1 cellular context compared by ENCODE assay signal in the genomic region with DNA sequence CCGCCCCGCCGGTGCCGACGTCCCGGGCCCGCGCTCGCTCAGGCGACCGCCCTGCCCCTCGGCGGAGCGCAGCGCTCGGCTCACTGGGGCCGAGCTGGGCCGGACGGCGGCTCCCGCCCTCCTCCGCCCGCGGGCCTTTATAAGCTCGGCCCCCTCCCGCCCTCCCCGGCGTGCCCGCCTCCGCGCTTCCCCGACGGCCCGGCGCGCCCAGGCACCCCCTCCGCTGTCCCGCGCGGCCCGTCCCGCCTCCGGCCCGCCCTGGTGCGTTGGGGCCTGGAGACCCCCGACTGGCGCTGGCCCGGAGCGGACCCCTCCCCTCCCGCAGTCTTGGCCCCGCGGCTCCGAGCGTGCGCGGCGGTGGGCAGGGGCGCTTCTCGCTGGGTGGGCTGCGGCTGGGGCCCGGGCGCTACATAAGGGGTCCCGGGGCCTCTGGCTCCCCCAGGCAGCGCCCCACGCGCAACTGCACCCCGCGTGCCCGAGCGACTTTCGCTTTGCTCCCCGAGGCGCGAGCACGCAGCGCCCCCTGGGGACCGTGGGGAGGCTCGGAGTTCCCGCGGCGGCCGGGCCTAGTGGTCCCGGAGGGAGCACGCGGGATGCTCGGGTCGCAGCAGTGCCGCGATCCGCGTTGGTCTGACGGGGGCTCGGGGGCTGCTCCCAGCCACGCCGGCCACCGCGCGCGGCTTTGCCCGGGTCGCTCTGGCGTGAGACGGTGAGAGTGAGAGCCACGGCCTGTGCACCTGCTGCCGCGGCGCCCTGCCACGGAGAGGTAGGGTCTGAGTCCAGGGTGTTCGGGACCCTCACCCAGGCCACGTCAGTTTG.
TF ChIP-seq lines count a peak whose summit lies in the region.

A gene with protein sequence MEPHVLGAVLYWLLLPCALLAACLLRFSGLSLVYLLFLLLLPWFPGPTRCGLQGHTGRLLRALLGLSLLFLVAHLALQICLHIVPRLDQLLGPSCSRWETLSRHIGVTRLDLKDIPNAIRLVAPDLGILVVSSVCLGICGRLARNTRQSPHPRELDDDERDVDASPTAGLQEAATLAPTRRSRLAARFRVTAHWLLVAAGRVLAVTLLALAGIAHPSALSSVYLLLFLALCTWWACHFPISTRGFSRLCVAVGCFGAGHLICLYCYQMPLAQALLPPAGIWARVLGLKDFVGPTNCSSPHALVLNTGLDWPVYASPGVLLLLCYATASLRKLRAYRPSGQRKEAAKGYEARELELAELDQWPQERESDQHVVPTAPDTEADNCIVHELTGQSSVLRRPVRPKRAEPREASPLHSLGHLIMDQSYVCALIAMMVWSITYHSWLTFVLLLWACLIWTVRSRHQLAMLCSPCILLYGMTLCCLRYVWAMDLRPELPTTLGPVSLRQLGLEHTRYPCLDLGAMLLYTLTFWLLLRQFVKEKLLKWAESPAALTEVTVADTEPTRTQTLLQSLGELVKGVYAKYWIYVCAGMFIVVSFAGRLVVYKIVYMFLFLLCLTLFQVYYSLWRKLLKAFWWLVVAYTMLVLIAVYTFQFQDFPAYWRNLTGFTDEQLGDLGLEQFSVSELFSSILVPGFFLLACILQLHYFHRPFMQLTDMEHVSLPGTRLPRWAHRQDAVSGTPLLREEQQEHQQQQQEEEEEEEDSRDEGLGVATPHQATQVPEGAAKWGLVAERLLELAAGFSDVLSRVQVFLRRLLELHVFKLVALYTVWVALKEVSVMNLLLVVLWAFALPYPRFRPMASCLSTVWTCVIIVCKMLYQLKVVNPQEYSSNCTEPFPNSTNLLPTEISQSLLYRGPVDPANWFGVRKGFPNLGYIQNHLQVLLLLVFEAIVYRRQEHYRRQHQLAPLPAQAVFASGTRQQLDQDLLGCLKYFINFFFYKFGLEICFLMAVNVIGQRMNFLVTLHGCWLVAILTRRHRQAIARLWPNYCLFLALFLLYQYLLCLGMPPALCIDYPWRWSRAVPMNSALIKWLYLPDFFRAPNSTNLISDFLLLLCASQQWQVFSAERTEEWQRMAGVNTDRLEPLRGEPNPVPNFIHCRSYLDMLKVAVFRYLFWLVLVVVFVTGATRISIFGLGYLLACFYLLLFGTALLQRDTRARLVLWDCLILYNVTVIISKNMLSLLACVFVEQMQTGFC (N-terminal part only) (minus strand): TSS at position 115 of the 819 bp plus-strand sequence. CDS start 256 bp downstream, outside the sequence.

TF ChIP-seq in HEK293, 187 proteins besides CTCF, POLR2A, EP300 and RAD21 (continues in another document):
- TF ChIP-seq ZNF184 (tag by site-specific recombination; IDR thresholded peaks at IDR 0.05) (no peak), GLIS1 (tag by site-specific recombination; IDR thresholded peaks at IDR 0.05) (peak; percentile 51), ZNF580 (tag by site-specific recombination; IDR thresholded peaks at IDR 0.05) (0 out of 2 replicates have a peak, but pooled peaks have one; percentile 33), ZNF48 (tag by site-specific recombination; IDR thresholded peaks at IDR 0.05) (no peak), ZNF670 (tag by site-specific recombination; IDR thresholded peaks at IDR 0.05; ENCODE audit: low read depth) (no peak), ZNF132 (tag by site-specific recombination; IDR thresholded peaks at IDR 0.05; ENCODE audit: borderline replicate concordance) (no peak), ZNF324 (tag by site-specific recombination; IDR thresholded peaks at IDR 0.05) (no peak), ZNF677 (tag by site-specific recombination; IDR thresholded peaks at IDR 0.05) (no peak; the same call in 1 of the 2 replicates), ZSCAN4 (tag by site-specific recombination; IDR thresholded peaks at IDR 0.05) (no peak), ZNF571 (tag by site-specific recombination; IDR thresholded peaks at IDR 0.05) (no peak), KLF16 (tag by site-specific recombination; IDR thresholded peaks at IDR 0.05) (peak; percentile 34; the same call in 1 of the 2 replicates), ZNF362 (tag by site-specific recombination; IDR thresholded peaks at IDR 0.05) (no peak), GFI1B (tag by site-specific recombination; IDR thresholded peaks at IDR 0.05) (no peak), YY2 (tag by site-specific recombination; IDR thresholded peaks at IDR 0.05) (no peak), ZNF248 (tag by site-specific recombination; IDR thresholded peaks at IDR 0.05) (no peak), ZNF155 (tag by site-specific recombination; IDR thresholded peaks at IDR 0.05) (no peak), YY1 (tag by site-specific recombination; IDR thresholded peaks at IDR 0.05) (0 out of 2 replicates have a peak, but pooled peaks have one; percentile 8), MYNN (tag by site-specific recombination; IDR thresholded peaks at IDR 0.05; ENCODE audit: borderline replicate concordance) (no peak), ZNF354C (tag by site-specific recombination; IDR thresholded peaks at IDR 0.05; ENCODE audit: borderline replicate concordance, low read depth) (no peak), ZNF600 (tag by site-specific recombination; IDR thresholded peaks at IDR 0.05) (no peak), IKZF3 (tag by site-specific recombination; IDR thresholded peaks at IDR 0.05) (no peak; the same call in 1 of the 2 replicates), KLF9 (tag by site-specific recombination; IDR thresholded peaks at IDR 0.05; ENCODE audit: low read depth) (0 out of 2 replicates have a peak, but pooled peaks have one; percentile 19), ZIC2 (tag by site-specific recombination; IDR thresholded peaks at IDR 0.05) (peak; percentile 88), ZNF560 (tag by site-specific recombination; IDR thresholded peaks at IDR 0.05; ENCODE audit: borderline replicate concordance) (no peak), ZFHX2 (tag by site-specific recombination; conservative IDR thresholded peaks at IDR 0.05) (peak; percentile 21; the same call in 1 of the 2 replicates), ZNF211 (tag by site-specific recombination; IDR thresholded peaks at IDR 0.05; ENCODE audit: low read depth) (no peak), ZNF133 (tag by site-specific recombination; IDR thresholded peaks at IDR 0.05) (0 out of 2 replicates have a peak, but pooled peaks have one; percentile 18), ZNF654 (tag by site-specific recombination; IDR thresholded peaks at IDR 0.05; ENCODE audit: low read depth) (0 out of 2 replicates have a peak, but pooled peaks have one; percentile 10), ZNF302 (tag by site-specific recombination; IDR thresholded peaks at IDR 0.05; ENCODE audit: low read depth) (no peak), ZNF341 (tag by site-specific recombination; IDR thresholded peaks at IDR 0.05; ENCODE audit: low read depth) (no peak), ZNF549 (tag by site-specific recombination; IDR thresholded peaks at IDR 0.05) (no peak), ZFP69B (tag by site-specific recombination; IDR thresholded peaks at IDR 0.05) (peak; percentile 32; the same call in 1 of the 2 replicates), ZNF555 (tag by site-specific recombination; conservative IDR thresholded peaks at IDR 0.05) (no peak), KLF10 (tag by site-specific recombination; IDR thresholded peaks at IDR 0.05) (no peak; the same call in 1 of the 2 replicates)
- TF ChIP-seq, protein P1, sequence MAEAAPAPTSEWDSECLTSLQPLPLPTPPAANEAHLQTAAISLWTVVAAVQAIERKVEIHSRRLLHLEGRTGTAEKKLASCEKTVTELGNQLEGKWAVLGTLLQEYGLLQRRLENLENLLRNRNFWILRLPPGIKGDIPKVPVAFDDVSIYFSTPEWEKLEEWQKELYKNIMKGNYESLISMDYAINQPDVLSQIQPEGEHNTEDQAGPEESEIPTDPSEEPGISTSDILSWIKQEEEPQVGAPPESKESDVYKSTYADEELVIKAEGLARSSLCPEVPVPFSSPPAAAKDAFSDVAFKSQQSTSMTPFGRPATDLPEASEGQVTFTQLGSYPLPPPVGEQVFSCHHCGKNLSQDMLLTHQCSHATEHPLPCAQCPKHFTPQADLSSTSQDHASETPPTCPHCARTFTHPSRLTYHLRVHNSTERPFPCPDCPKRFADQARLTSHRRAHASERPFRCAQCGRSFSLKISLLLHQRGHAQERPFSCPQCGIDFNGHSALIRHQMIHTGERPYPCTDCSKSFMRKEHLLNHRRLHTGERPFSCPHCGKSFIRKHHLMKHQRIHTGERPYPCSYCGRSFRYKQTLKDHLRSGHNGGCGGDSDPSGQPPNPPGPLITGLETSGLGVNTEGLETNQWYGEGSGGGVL (tag by site-specific recombination; IDR thresholded peaks at IDR 0.05) = peak; percentile 65
- TF ChIP-seq, protein P2, sequence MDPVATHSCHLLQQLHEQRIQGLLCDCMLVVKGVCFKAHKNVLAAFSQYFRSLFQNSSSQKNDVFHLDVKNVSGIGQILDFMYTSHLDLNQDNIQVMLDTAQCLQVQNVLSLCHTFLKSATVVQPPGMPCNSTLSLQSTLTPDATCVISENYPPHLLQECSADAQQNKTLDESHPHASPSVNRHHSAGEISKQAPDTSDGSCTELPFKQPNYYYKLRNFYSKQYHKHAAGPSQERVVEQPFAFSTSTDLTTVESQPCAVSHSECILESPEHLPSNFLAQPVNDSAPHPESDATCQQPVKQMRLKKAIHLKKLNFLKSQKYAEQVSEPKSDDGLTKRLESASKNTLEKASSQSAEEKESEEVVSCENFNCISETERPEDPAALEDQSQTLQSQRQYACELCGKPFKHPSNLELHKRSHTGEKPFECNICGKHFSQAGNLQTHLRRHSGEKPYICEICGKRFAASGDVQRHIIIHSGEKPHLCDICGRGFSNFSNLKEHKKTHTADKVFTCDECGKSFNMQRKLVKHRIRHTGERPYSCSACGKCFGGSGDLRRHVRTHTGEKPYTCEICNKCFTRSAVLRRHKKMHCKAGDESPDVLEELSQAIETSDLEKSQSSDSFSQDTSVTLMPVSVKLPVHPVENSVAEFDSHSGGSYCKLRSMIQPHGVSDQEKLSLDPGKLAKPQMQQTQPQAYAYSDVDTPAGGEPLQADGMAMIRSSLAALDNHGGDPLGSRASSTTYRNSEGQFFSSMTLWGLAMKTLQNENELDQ (tag by site-specific recombination; IDR thresholded peaks at IDR 0.05; ENCODE audit: low read depth) = no peak
- TF ChIP-seq, protein P3, sequence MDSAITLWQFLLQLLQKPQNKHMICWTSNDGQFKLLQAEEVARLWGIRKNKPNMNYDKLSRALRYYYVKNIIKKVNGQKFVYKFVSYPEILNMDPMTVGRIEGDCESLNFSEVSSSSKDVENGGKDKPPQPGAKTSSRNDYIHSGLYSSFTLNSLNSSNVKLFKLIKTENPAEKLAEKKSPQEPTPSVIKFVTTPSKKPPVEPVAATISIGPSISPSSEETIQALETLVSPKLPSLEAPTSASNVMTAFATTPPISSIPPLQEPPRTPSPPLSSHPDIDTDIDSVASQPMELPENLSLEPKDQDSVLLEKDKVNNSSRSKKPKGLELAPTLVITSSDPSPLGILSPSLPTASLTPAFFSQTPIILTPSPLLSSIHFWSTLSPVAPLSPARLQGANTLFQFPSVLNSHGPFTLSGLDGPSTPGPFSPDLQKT (IDR thresholded peaks at IDR 0.05; ENCODE audit: borderline replicate concordance, low read depth, low read length) = no peak
- TF ChIP-seq, protein P4, sequence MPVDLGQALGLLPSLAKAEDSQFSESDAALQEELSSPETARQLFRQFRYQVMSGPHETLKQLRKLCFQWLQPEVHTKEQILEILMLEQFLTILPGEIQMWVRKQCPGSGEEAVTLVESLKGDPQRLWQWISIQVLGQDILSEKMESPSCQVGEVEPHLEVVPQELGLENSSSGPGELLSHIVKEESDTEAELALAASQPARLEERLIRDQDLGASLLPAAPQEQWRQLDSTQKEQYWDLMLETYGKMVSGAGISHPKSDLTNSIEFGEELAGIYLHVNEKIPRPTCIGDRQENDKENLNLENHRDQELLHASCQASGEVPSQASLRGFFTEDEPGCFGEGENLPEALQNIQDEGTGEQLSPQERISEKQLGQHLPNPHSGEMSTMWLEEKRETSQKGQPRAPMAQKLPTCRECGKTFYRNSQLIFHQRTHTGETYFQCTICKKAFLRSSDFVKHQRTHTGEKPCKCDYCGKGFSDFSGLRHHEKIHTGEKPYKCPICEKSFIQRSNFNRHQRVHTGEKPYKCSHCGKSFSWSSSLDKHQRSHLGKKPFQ (tag by site-specific recombination; IDR thresholded peaks at IDR 0.05) = no peak
- TF ChIP-seq, protein P5, sequence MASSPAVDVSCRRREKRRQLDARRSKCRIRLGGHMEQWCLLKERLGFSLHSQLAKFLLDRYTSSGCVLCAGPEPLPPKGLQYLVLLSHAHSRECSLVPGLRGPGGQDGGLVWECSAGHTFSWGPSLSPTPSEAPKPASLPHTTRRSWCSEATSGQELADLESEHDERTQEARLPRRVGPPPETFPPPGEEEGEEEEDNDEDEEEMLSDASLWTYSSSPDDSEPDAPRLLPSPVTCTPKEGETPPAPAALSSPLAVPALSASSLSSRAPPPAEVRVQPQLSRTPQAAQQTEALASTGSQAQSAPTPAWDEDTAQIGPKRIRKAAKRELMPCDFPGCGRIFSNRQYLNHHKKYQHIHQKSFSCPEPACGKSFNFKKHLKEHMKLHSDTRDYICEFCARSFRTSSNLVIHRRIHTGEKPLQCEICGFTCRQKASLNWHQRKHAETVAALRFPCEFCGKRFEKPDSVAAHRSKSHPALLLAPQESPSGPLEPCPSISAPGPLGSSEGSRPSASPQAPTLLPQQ (tag by site-specific recombination; IDR thresholded peaks at IDR 0.05) = peak; percentile 84
- TF ChIP-seq, protein P6, sequence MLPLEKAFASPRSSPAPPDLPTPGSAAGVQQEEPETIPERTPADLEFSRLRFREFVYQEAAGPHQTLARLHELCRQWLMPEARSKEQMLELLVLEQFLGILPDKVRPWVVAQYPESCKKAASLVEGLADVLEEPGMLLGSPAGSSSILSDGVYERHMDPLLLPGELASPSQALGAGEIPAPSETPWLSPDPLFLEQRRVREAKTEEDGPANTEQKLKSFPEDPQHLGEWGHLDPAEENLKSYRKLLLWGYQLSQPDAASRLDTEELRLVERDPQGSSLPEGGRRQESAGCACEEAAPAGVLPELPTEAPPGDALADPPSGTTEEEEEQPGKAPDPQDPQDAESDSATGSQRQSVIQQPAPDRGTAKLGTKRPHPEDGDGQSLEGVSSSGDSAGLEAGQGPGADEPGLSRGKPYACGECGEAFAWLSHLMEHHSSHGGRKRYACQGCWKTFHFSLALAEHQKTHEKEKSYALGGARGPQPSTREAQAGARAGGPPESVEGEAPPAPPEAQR (tag by site-specific recombination; IDR thresholded peaks at IDR 0.05) = no peak
